Comparison of ENCODE assay signal across 8 cellular contexts in genomic region chr6:149749594-149750135, GRCh38. TPM values are rescaled to one million over a fixed set of nuclear protein-coding genes. Genes with fewer than 3 reads are reported as not detected.
DNase-seq lines count a peak whose midpoint lies in the region; ATAC-seq and TF ChIP-seq lines count a peak whose summit lies in the region.

Gene PCMT1, plus strand, starts transcription at chr6:149749741. Its CDS starts 161 bp downstream, at chr6:149749902.

- H3K36me3 ChIP-seq in BE2C = peaks cover 3% of the 10 kb centered on the region; the same call in 1 of the 2 replicates
- no peaks in the 10 kb centered on the region for H3K36me3 ChIP-seq in colonic mucosa

- DNase-seq in BE2C (peak; percentile 93), GM19238 (ENCODE audit: insufficient read length, low spot score) (peak; percentile 81), NCI-H524 (lab: John Stamatoyannopoulos, UW) (peak; percentile 86 to 93), colonic mucosa (peak; percentile 89), left colon (peak; percentile 90 to 91)
- peak; percentile 91 for DNase-seq in activated CD4-positive, alpha-beta T cell treated with anti-CD3 and anti-CD28 coated beads for 48 hours
- DNase-seq in stimulated activated CD4-positive, alpha-beta T cell treated with anti-CD3 and anti-CD28 coated beads, Interleukin-1b, Interleukin-23, amount 100 ng/mL, for 48 hours = peak; percentile 90

- H3K9me3 ChIP-seq in BE2C = no peaks in the 10 kb centered on the region
- H3K9me3 ChIP-seq in colonic mucosa = no peaks in the 10 kb centered on the region

- H3K27me3 ChIP-seq in BE2C = no peaks in the 10 kb centered on the region
- no peaks in the 10 kb centered on the region for H3K27me3 ChIP-seq in colonic mucosa

- TF ChIP-seq CTCF in BE2C (IDR thresholded peaks at IDR 0.05; ENCODE audit: low read depth, low read length) (no peak), colonic mucosa (IDR thresholded peaks at IDR 0.05) (no peak)

- H3K4me1 ChIP-seq in BE2C (no peaks in the 10 kb centered on the region), colonic mucosa (peaks cover 6% of the 10 kb centered on the region)

- H3K27ac ChIP-seq in colonic mucosa = peak within 1 kb of the TSS; percentile 69

- H3K9ac ChIP-seq in colonic mucosa (ENCODE audit: low read depth in 2 of 2, low read length in 2 of 2) = peak within 1 kb of the TSS; percentile 96 to 97

- H3K4me3 ChIP-seq in BE2C (ENCODE audit: low read depth, low read length) (peak within 1 kb of the TSS; percentile 97), colonic mucosa (peak within 1 kb of the TSS; percentile 74)

- intact Hi-C loops in colonic mucosa (cut with DNase I) (no loop called here), left colon (cut with DNase I, micrococcal nuclease) (no loop called here)

- ATAC-seq in HG03439 (IDR thresholded peaks at IDR 0.05; ENCODE audit: unreplicated experiment) (peak; percentile 84), left colon (peak; percentile 95)

RNA-seq across cellular contexts. Expression of gene PCMT1, which starts in this region (rescaled TPM):
- 187 TPM for polyA plus RNA-seq in BE2C (2012; ENCODE audit: insufficient read depth, insufficient read length, low read depth)
- total RNA-seq in colonic mucosa (10 to 100 TPM; 65.5 to 74.0 TPM), left colon (10 to 100 TPM; 52.4 to 55.9 TPM)

Comparison
In these comparisons a context has a peak if more than half of its experiments do, and no peak if none do; other contexts are left out.
1. Peak in every context shown above with its lines: DNase-seq, ATAC-seq, H3K4me3 ChIP-seq and H3K27ac ChIP-seq.